Comparison of ENCODE assay signal across 10 cellular contexts in genomic region chr16:57539072-57539796, GRCh38. TPM values are rescaled to one million over a fixed set of nuclear protein-coding genes. Genes with fewer than 3 reads are reported as not detected.
DNase-seq lines count a peak whose midpoint lies in the region; ATAC-seq and TF ChIP-seq lines count a peak whose summit lies in the region.
"Had no signal": no experiment of that assay in that cellular context is flagged by ENCODE, and none has a peak within 500 bp of the region (broad histone marks: within the 10 kb centered on the region; RNA-seq: fewer than 3 reads in every experiment).

No MANE protein-coding gene starts in this region.

- H3K9me3 ChIP-seq in HAP-1: no peaks in the 10 kb centered on the region

- H3K4me3 Mint-ChIP-seq in chondrocyte (ENCODE audit: unreplicated experiment): no peak overlapping the region
- H3K4me3 Mint-ChIP-seq: dendritic cell treated with granulocyte-macrophage colony-stimulating factor and Interleukin-4, amounts not matched to agents 40 ng/mL and 50 ng/mL, for 4 days had no signal

- H3K4me1 ChIP-seq in foreskin keratinocyte (peaks cover 9% of the 10 kb centered on the region), HAP-1 (peaks cover 8% of the 10 kb centered on the region)

- H3K27me3 ChIP-seq in foreskin keratinocyte (no peaks in the 10 kb centered on the region), HAP-1 (ENCODE audit: low read depth) (no peaks in the 10 kb centered on the region)

- no peaks in the 10 kb centered on the region for H3K36me3 ChIP-seq in HAP-1 (replicated peaks)

- H3K9me3 Mint-ChIP-seq in chondrocyte (ENCODE audit: low read depth): no peaks in the 10 kb centered on the region
- H3K9me3 Mint-ChIP-seq: dendritic cell treated with granulocyte-macrophage colony-stimulating factor and Interleukin-4, amounts not matched to agents 40 ng/mL and 50 ng/mL, for 4 days had no signal

- peak; percentile 34 for ATAC-seq in GM21381 (IDR thresholded peaks at IDR 0.05; ENCODE audit: unreplicated experiment)
- ATAC-seq in HG03520 (IDR thresholded peaks at IDR 0.05; ENCODE audit: unreplicated experiment): peak; percentile 47
- no peak for ATAC-seq in foreskin keratinocyte

- no peak for TF ChIP-seq CTCF in GM13976 (IDR thresholded peaks at IDR 0.05; ENCODE audit: borderline replicate concordance, control extremely low read depth, extremely low read depth, insufficient read depth, missing control alignments)
- no peak for TF ChIP-seq CTCF in foreskin keratinocyte (conservative IDR thresholded peaks at IDR 0.05)
- no peak for TF ChIP-seq CTCF in chondrocyte (IDR thresholded peaks at IDR 0.05)

- DNase-seq in GM13976 (ENCODE audit: low spot score): peak; percentile 63
- DNase-seq in amniotic epithelial cell (ENCODE audit: low read depth): peak; percentile 37
- no peak for DNase-seq in foreskin keratinocyte
- DNase-seq in HAP-1 (ENCODE audit: low spot score in 2 of 2): no peak
- no peak for DNase-seq in HPDE6-E6E7 (ENCODE audit: extremely low spot score)
- no peak for DNase-seq in chondrocyte (ENCODE audit: low spot score)

- no peak overlapping the region for H3K4me3 ChIP-seq in HAP-1

- no peaks in the 10 kb centered on the region for H3K36me3 Mint-ChIP-seq in chondrocyte (ENCODE audit: low read depth)

- no peaks in the 10 kb centered on the region for H3K27me3 Mint-ChIP-seq in chondrocyte (ENCODE audit: low read depth)

- H3K4me1 Mint-ChIP-seq in chondrocyte (ENCODE audit: low read depth): peaks cover 25% of the 10 kb centered on the region

- in situ Hi-C loops in GM13976 (cut with MboI; ENCODE audit: low sequenced_read_pairs, unreplicated experiment) (no loop called here), HAP-1 (cut with MboI; ENCODE audit: low sequenced_read_pairs) (no loop called here)

- no peak overlapping the region for H3K27ac ChIP-seq in foreskin keratinocyte

- H3K27ac Mint-ChIP-seq in chondrocyte (ENCODE audit: unreplicated experiment): no peak overlapping the region

RNA-seq across cellular contexts. Expression of gene CCDC102A, which starts 2.9 kb away (rescaled TPM):
- total RNA-seq in foreskin keratinocyte (4.9 and 5.1 TPM in 2 replicates), chondrocyte (20.9 to 27.2 TPM (median 22.4 TPM) in 3 replicates)
- polyA plus RNA-seq in foreskin keratinocyte: 4.0 and 4.2 TPM in 2 replicates

RNA-seq across cellular contexts. Expression of gene ADGRG5, which starts 3.2 kb away (rescaled TPM):
- not detected in 2 replicates for total RNA-seq in foreskin keratinocyte
- polyA plus RNA-seq in foreskin keratinocyte: 0.02 TPM in 1 of 2 replicates, not detected in the other
- total RNA-seq in chondrocyte: not detected in 3 replicates
- total RNA-seq: SK-MEL-5 had no signal

RNA-seq across cellular contexts. Expression of gene DOK4, which starts 52.9 kb away (rescaled TPM):
- total RNA-seq in foreskin keratinocyte: 12.8 and 15.8 TPM in 2 replicates
- 10.4 and 13.8 TPM in 2 replicates for polyA plus RNA-seq in foreskin keratinocyte
- total RNA-seq in chondrocyte: 23.7 to 28.5 TPM (median 26.4 TPM) in 3 replicates

Comparison
In these comparisons a context has a peak if more than half of its experiments do, and no peak if none do; other contexts are left out.
1. DNase-seq: peak in GM13976 (single experiment) and amniotic epithelial cell (single experiment); none in foreskin keratinocyte (0 of 2), HAP-1 (0 of 2), HPDE6-E6E7 (single experiment) and chondrocyte (single experiment).